22 cellular contexts compared by ENCODE assay signal in the genomic region with DNA sequence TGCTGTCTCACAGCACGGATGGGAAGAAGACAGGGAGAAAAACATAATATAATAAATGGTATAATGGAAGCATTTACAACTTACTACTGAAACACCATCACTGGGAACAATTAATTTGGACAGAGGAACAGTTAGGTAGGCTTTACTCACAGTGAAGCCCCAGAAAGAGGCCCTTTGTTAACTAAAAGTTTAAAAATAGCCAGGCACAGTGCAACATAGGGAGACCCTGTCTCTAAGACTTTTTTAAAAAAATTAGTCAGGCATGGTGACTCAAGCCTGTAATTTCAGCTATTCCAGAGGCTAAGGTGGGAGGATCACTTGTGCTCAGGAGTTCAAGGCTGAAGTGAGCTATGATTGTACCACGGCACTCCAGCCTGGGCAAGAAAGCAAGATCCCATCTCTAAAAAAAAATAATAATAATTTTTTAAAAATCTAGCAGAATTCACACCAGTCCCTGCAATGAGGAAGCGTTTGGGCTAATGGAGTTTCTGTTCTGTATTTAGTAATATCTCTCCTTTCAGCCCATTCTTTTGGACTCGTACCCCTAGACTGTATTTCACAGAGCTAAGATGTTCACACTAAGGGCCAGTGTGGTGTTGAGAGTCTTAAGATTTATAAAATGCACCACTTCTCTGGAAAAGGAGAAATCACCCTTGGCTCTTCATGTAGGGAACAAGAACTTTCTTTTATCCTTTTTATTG.
DNase-seq lines count a peak whose midpoint lies in the region; FAIRE-seq and TF ChIP-seq lines count a peak whose summit lies in the region.
"Had no signal": no experiment of that assay in that cellular context is flagged by ENCODE, and none has a peak within 500 bp of the region (broad histone marks: within the 10 kb centered on the region; RNA-seq: fewer than 3 reads in every experiment).

No MANE protein-coding gene starts in this region.

- peaks cover 25% of the 10 kb centered on the region for H3K36me3 Mint-ChIP-seq in brain
- H3K36me3 Mint-ChIP-seq: CD14-positive monocyte had no signal

- no peak for TF ChIP-seq CTCF in brain (conservative IDR thresholded peaks at IDR 0.05)
- TF ChIP-seq CTCF in D721Med (IDR thresholded peaks at IDR 0.05; ENCODE audit: insufficient read depth, missing control alignments) = no peak

- no peak for FAIRE-seq in D721Med (lab: Jason Lieb, UNC)
- FAIRE-seq: GM18507 had no signal

- DNase-seq in NCI-H2227 (lab: John Stamatoyannopoulos, UW; ENCODE audit: unreplicated experiment) (peak; percentile 5), NCI-H2227 treated with DMSO at 0.1 percent for 48 hours (lab: John Stamatoyannopoulos, UW) (no peak), MV-4-11 (lab: John Stamatoyannopoulos, UW) (peak; percentile 13), D721Med (ENCODE audit: insufficient read length, low spot score) (no peak), H4 (ENCODE audit: low spot score) (no peak), midbrain (lab: John Stamatoyannopoulos, UW) (no peak)
- DNase-seq in activated CD4-positive, alpha-beta T cell treated with anti-CD3 and anti-CD28 coated beads, Interleukin-2, amount 50 U/mL, for 4 hours = no peak
- DNase-seq: 8988T, DMS153, GF-D8, H9, Kasumi-1, MG63, NCI-H1105, NCI-H2081, NCI-H2171 treated with DMSO at 0.1 percent for 48 hours, NCI-H774, SW 1271 had no signal

- H3K27ac Mint-ChIP-seq in brain = peak overlapping the region in 3 of 5 experiments; percentile 48 to 86 (median 79)
- H3K27ac Mint-ChIP-seq: CD14-positive monocyte, H9, IgD-negative memory B cell had no signal

- H3K9me3 Mint-ChIP-seq in brain = peaks cover 9 to 23% (median 12%) of the 10 kb centered on the region in 5 experiments
- H3K9me3 Mint-ChIP-seq: H9 had no signal

- no peaks in the 10 kb centered on the region for H3K27me3 Mint-ChIP-seq in brain
- H3K27me3 Mint-ChIP-seq: IgD-negative memory B cell had no signal

- H3K4me1 Mint-ChIP-seq in brain = peaks cover 53% of the 10 kb centered on the region
- H3K4me1 Mint-ChIP-seq: CD14-positive monocyte, H9, IgD-negative memory B cell had no signal

- H3K4me3 Mint-ChIP-seq in brain = no peak overlapping the region
- H3K4me3 Mint-ChIP-seq: CD14-positive monocyte, H9, IgD-negative memory B cell had no signal

Comparison
In these comparisons a context has a peak if more than half of its experiments do, and no peak if none do; other contexts are left out.
1. DNase-seq: peak in NCI-H2227 (single experiment) and MV-4-11 (single experiment); none in NCI-H2227 treated with DMSO at 0.1 percent for 48 hours (single experiment), D721Med (single experiment), H4 (single experiment), midbrain (single experiment) and activated CD4-positive, alpha-beta T cell treated with anti-CD3 and anti-CD28 coated beads, Interleukin-2, amount 50 U/mL, for 4 hours (0 of 2).